ENCODE assay signal across 20 cellular contexts in genomic region chr2:153373510-153374279, GRCh38.
"Had no signal": no experiment of that assay in that cellular context is flagged by ENCODE, and none has a peak within 500 bp of the region (broad histone marks: within the 10 kb centered on the region; RNA-seq: fewer than 3 reads in every experiment).

No MANE protein-coding gene starts in this region.

- H3K9me3 Mint-ChIP-seq: activated B cell treated with CpG ODN at 0.5 μM for 24 hours; activated naive CD8-positive, alpha-beta T cell treated with anti-CD3 and anti-CD28 coated beads for 36 hours; brain had no signal

- H3K27ac Mint-ChIP-seq: activated B cell treated with CpG ODN at 0.5 μM for 24 hours; activated CD8-positive, alpha-beta T cell treated with anti-CD3 and anti-CD28 coated beads for 36 hours; activated naive CD8-positive, alpha-beta T cell treated with anti-CD3 and anti-CD28 coated beads for 36 hours; brain; memory B cell; naive thymus-derived CD4-positive, alpha-beta T cell; stimulated activated effector memory CD8-positive, alpha-beta T cell treated with anti-CD3 and anti-CD28 coated beads, Interleukin-12 subunit alpha, Interleukin-12 subunit beta, amount 100 ng/mL, for 72 hours had no signal

- H3K4me1 Mint-ChIP-seq: activated B cell treated with CpG ODN at 0.5 μM for 24 hours; activated naive CD8-positive, alpha-beta T cell treated with anti-CD3 and anti-CD28 coated beads for 36 hours; brain; central memory CD8-positive, alpha-beta T cell; memory B cell; naive thymus-derived CD4-positive, alpha-beta T cell; stimulated activated effector memory CD8-positive, alpha-beta T cell treated with anti-CD3 and anti-CD28 coated beads, Interleukin-12 subunit alpha, Interleukin-12 subunit beta, amount 100 ng/mL, for 72 hours had no signal

- ATAC-seq: activated CD8-positive, alpha-beta T cell treated with anti-CD3 and anti-CD28 coated beads for 36 hours; left ventricle myocardium superior; mucosa of descending colon; naive thymus-derived CD4-positive, alpha-beta T cell; stimulated activated effector memory CD8-positive, alpha-beta T cell treated with anti-CD3 and anti-CD28 coated beads, Interleukin-12 subunit alpha, Interleukin-12 subunit beta, amount 100 ng/mL, for 72 hours; upper lobe of right lung had no signal

- H3K27me3 Mint-ChIP-seq: activated B cell treated with CpG ODN at 0.5 μM for 24 hours; activated CD8-positive, alpha-beta T cell treated with anti-CD3 and anti-CD28 coated beads for 36 hours; activated naive CD8-positive, alpha-beta T cell treated with anti-CD3 and anti-CD28 coated beads for 36 hours; brain; central memory CD8-positive, alpha-beta T cell; naive thymus-derived CD4-positive, alpha-beta T cell had no signal

- DNase-seq: activated B cell treated with CpG ODN at 0.5 μM for 24 hours; activated CD4-positive, alpha-beta T cell treated with anti-CD3 and anti-CD28 coated beads for 48 hours; activated CD8-positive, alpha-beta memory T cell treated with anti-CD3 and anti-CD28 coated beads, Interleukin-2, amount 50 U/mL, for 4 hours; activated CD8-positive, alpha-beta T cell treated with anti-CD3 and anti-CD28 coated beads for 36 hours; activated gamma-delta T cell treated with Interleukin-2 at 50 U/mL for 16 hours; activated naive CD8-positive, alpha-beta T cell treated with anti-CD3 and anti-CD28 coated beads for 36 hours; activated T-cell treated with anti-CD3 and anti-CD28 coated beads, Interleukin-2, amount 50 U/mL, for 48 hours; amygdala; cortex of kidney; effector CD4-positive, alpha-beta T cell; hypothalamus; left ventricle myocardium superior; mucosa of descending colon; naive thymus-derived CD4-positive, alpha-beta T cell; stimulated activated CD4-positive, alpha-beta T cell treated with anti-CD3 and anti-CD28 coated beads, Interleukin-2, amount 100 ng/mL, for 24 hours; upper lobe of right lung had no signal

- H3K36me3 Mint-ChIP-seq: activated naive CD8-positive, alpha-beta T cell treated with anti-CD3 and anti-CD28 coated beads for 36 hours; brain; memory B cell; naive thymus-derived CD4-positive, alpha-beta T cell; stimulated activated effector memory CD8-positive, alpha-beta T cell treated with anti-CD3 and anti-CD28 coated beads, Interleukin-12 subunit alpha, Interleukin-12 subunit beta, amount 100 ng/mL, for 72 hours had no signal

- H3K4me3 Mint-ChIP-seq: activated B cell treated with CpG ODN at 0.5 μM for 24 hours; activated CD8-positive, alpha-beta T cell treated with anti-CD3 and anti-CD28 coated beads for 36 hours; activated naive CD8-positive, alpha-beta T cell treated with anti-CD3 and anti-CD28 coated beads for 36 hours; brain; central memory CD8-positive, alpha-beta T cell; memory B cell; naive thymus-derived CD4-positive, alpha-beta T cell; stimulated activated effector memory CD8-positive, alpha-beta T cell treated with anti-CD3 and anti-CD28 coated beads, Interleukin-12 subunit alpha, Interleukin-12 subunit beta, amount 100 ng/mL, for 72 hours had no signal
